Comparison of ENCODE assay signal across 7 cellular contexts in genomic region chr3:151327571-151328198, GRCh38. TPM values are rescaled to one million over a fixed set of nuclear protein-coding genes. Genes with fewer than 3 reads are reported as not detected.
DNase-seq lines count a peak whose midpoint lies in the region; ATAC-seq and TF ChIP-seq lines count a peak whose summit lies in the region.

No MANE protein-coding gene starts in this region.

- in situ Hi-C loops in GM13977 (cut with MboI; ENCODE audit: low pct_unique_long_range_greater_than_20kb, low sequenced_read_pairs, unreplicated experiment), result no loop called here

- TF ChIP-seq CTCF in GM13977 (IDR thresholded peaks at IDR 0.05; ENCODE audit: extremely low read depth, insufficient read depth, missing control alignments) (peak; percentile 53), osteocyte (IDR thresholded peaks at IDR 0.05) (peak; percentile 70)

- H3K27me3 ChIP-seq in duodenal mucosa (ENCODE audit: control insufficient read depth in 1 of 2, insufficient read depth in 2 of 2, low read length in 2 of 2), result no peaks in the 10 kb centered on the region

- no peak overlapping the region for H3K4me3 Mint-ChIP-seq in osteocyte (ENCODE audit: unreplicated experiment)
- H3K4me3 Mint-ChIP-seq in activated T-helper 2 cell treated with anti-CD3 and anti-CD28 coated beads, Interferon-gamma antibody, Interleukin-2, Interleukin-4, amounts not matched to agents 10 μg/mL and 5 μg/mL and 100 μg/mL, durations not matched to agents 14 hours and 24 hours and 36 hours (ENCODE audit: low read depth), result no peak overlapping the region

- H3K4me1 Mint-ChIP-seq in osteocyte (ENCODE audit: unreplicated experiment), result no peaks in the 10 kb centered on the region
- peaks cover 22% of the 10 kb centered on the region for H3K4me1 Mint-ChIP-seq in activated T-helper 2 cell treated with anti-CD3 and anti-CD28 coated beads, Interferon-gamma antibody, Interleukin-2, Interleukin-4, amounts not matched to agents 10 μg/mL and 5 μg/mL and 100 μg/mL, durations not matched to agents 14 hours and 24 hours and 36 hours (ENCODE audit: low read depth)

- no peaks in the 10 kb centered on the region for H3K9me3 Mint-ChIP-seq in osteocyte (ENCODE audit: unreplicated experiment)
- no peaks in the 10 kb centered on the region for H3K9me3 Mint-ChIP-seq in activated T-helper 2 cell treated with anti-CD3 and anti-CD28 coated beads, Interferon-gamma antibody, Interleukin-2, Interleukin-4, amounts not matched to agents 10 μg/mL and 5 μg/mL and 100 μg/mL, durations not matched to agents 14 hours and 24 hours and 36 hours

- H3K27ac Mint-ChIP-seq in osteocyte (ENCODE audit: unreplicated experiment), result no peak overlapping the region
- H3K27ac Mint-ChIP-seq in activated T-helper 2 cell treated with anti-CD3 and anti-CD28 coated beads, Interferon-gamma antibody, Interleukin-2, Interleukin-4, amounts not matched to agents 10 μg/mL and 5 μg/mL and 100 μg/mL, durations not matched to agents 14 hours and 24 hours and 36 hours, result no peak overlapping the region

- no peak overlapping the region for H3K9ac ChIP-seq in duodenal mucosa (ENCODE audit: low read depth in 1 of 2, low read length in 2 of 2)

- no peaks in the 10 kb centered on the region for H3K36me3 ChIP-seq in duodenal mucosa (ENCODE audit: control insufficient read depth in 1 of 2, insufficient read depth in 2 of 2, low read length in 2 of 2)

- H3K27me3 Mint-ChIP-seq in osteocyte (ENCODE audit: unreplicated experiment), result no peaks in the 10 kb centered on the region
- H3K27me3 Mint-ChIP-seq in activated T-helper 2 cell treated with anti-CD3 and anti-CD28 coated beads, Interferon-gamma antibody, Interleukin-2, Interleukin-4, amounts not matched to agents 10 μg/mL and 5 μg/mL and 100 μg/mL, durations not matched to agents 14 hours and 24 hours and 36 hours (ENCODE audit: low read depth), result no peaks in the 10 kb centered on the region

- H3K4me1 ChIP-seq in duodenal mucosa (ENCODE audit: control insufficient read depth in 1 of 2, insufficient read depth in 2 of 2, low read length in 2 of 2), result no peaks in the 10 kb centered on the region

- DNase-seq in GM13977 (ENCODE audit: low spot score) (peak; percentile 18), NCI-H446 treated with DMSO at 0.1 percent for 48 hours (lab: John Stamatoyannopoulos, UW) (peak; percentile 19), osteocyte (ENCODE audit: extremely low spot score, unreplicated experiment) (no peak)
- no peak for DNase-seq in activated T-helper 2 cell treated with anti-CD3 and anti-CD28 coated beads, Interferon-gamma antibody, Interleukin-2, Interleukin-4, amounts not matched to agents 10 μg/mL and 5 μg/mL and 100 μg/mL, durations not matched to agents 14 hours and 24 hours and 36 hours (ENCODE audit: low spot score)

- intact Hi-C loops in activated T-helper 2 cell treated with anti-CD3 and anti-CD28 coated beads, Interferon-gamma antibody, Interleukin-2, Interleukin-4, amounts not matched to agents 10 μg/mL and 5 μg/mL and 100 μg/mL, durations not matched to agents 14 hours and 24 hours and 36 hours (cut with micrococcal nuclease), result loop anchor here (1.0 to 5.0 kb wide), 2 partner anchors 37 to 100 kb away; no protein-coding TSS in a partner anchor

- peak overlapping the region; percentile 3 to 45 for H3K4me3 ChIP-seq in duodenal mucosa (ENCODE audit: low read depth in 1 of 2, low read length in 2 of 2)

- H3K36me3 Mint-ChIP-seq in osteocyte (ENCODE audit: unreplicated experiment), result no peaks in the 10 kb centered on the region
- H3K36me3 Mint-ChIP-seq in activated T-helper 2 cell treated with anti-CD3 and anti-CD28 coated beads, Interferon-gamma antibody, Interleukin-2, Interleukin-4, amounts not matched to agents 10 μg/mL and 5 μg/mL and 100 μg/mL, durations not matched to agents 14 hours and 24 hours and 36 hours (ENCODE audit: low read depth), result no peaks in the 10 kb centered on the region

- no peaks in the 10 kb centered on the region for H3K9me3 ChIP-seq in duodenal mucosa (ENCODE audit: control insufficient read depth in 1 of 2, low read length in 2 of 2)

- no peak for ATAC-seq in HG03520 (IDR thresholded peaks at IDR 0.05; ENCODE audit: unreplicated experiment)
- ATAC-seq in HG03025 (IDR thresholded peaks at IDR 0.05; ENCODE audit: low FRiP score, unreplicated experiment), result no peak

- H3K27ac ChIP-seq in duodenal mucosa (ENCODE audit: low read depth, low read length), result no peak overlapping the region

RNA-seq across cellular contexts. Expression of gene P2RY13, which starts 1.7 kb away (rescaled TPM):
- not detected in 2 replicates for total RNA-seq in osteocyte
- not detected in 2 replicates for total RNA-seq in activated T-helper 2 cell treated with anti-CD3 and anti-CD28 coated beads, Interferon-gamma antibody, Interleukin-2, Interleukin-4, amounts not matched to agents 10 μg/mL and 5 μg/mL and 100 μg/mL, durations not matched to agents 14 hours and 24 hours and 36 hours

RNA-seq across cellular contexts. Expression of gene GPR87, which starts 11.1 kb away (rescaled TPM):
- total RNA-seq in osteocyte, result not detected in 2 replicates
- 1.1 and 1.2 TPM in 2 replicates for total RNA-seq in activated T-helper 2 cell treated with anti-CD3 and anti-CD28 coated beads, Interferon-gamma antibody, Interleukin-2, Interleukin-4, amounts not matched to agents 10 μg/mL and 5 μg/mL and 100 μg/mL, durations not matched to agents 14 hours and 24 hours and 36 hours

RNA-seq across cellular contexts. Expression of gene P2RY14, which starts 49.3 kb away (rescaled TPM):
- not detected in 2 replicates for total RNA-seq in osteocyte
- total RNA-seq in activated T-helper 2 cell treated with anti-CD3 and anti-CD28 coated beads, Interferon-gamma antibody, Interleukin-2, Interleukin-4, amounts not matched to agents 10 μg/mL and 5 μg/mL and 100 μg/mL, durations not matched to agents 14 hours and 24 hours and 36 hours, result 0.18 and 0.34 TPM in 2 replicates

RNA-seq across cellular contexts. Expression of gene P2RY12, which starts 56.9 kb away (rescaled TPM):
- total RNA-seq in osteocyte, result not detected in 2 replicates
- total RNA-seq in activated T-helper 2 cell treated with anti-CD3 and anti-CD28 coated beads, Interferon-gamma antibody, Interleukin-2, Interleukin-4, amounts not matched to agents 10 μg/mL and 5 μg/mL and 100 μg/mL, durations not matched to agents 14 hours and 24 hours and 36 hours, result not detected in 2 replicates

Comparison
In these comparisons a context has a peak if more than half of its experiments do, and no peak if none do; other contexts are left out.
1. DNase-seq: peak in GM13977 (single experiment) and NCI-H446 treated with DMSO at 0.1 percent for 48 hours (single experiment); none in osteocyte (single experiment) and activated T-helper 2 cell treated with anti-CD3 and anti-CD28 coated beads, Interferon-gamma antibody, Interleukin-2, Interleukin-4, amounts not matched to agents 10 μg/mL and 5 μg/mL and 100 μg/mL, durations not matched to agents 14 hours and 24 hours and 36 hours (single experiment).